ENCODE assay signal across 16 cellular contexts in the genomic region with DNA sequence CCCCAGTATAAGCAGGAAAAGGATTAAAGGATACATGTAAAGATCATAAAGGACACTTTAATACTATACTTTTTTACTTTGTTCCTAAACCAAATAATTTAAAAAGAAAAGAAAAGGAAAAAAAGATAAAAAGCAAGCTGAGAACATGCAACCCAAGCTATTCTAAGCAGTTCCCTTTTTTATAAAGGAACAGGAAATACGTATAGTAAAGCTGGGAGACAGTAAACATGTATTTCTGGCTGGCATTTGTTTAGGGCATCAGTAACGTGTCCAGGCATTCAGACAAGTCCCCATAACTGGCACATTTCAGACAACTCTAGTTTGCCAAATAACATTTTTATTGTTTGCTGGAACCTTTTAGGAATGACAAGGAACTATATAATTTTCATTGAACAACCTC. TPM values are rescaled to one million over a fixed set of nuclear protein-coding genes. Genes with fewer than 3 reads are reported as not detected.
"Had no signal": no experiment of that assay in that cellular context is flagged by ENCODE, and none has a peak within 500 bp of the region (broad histone marks: within the 10 kb centered on the region; RNA-seq: fewer than 3 reads in every experiment).

No MANE protein-coding gene starts in this region.

- H3K36me3 Mint-ChIP-seq: memory B cell; natural killer cell; stimulated activated effector memory CD8-positive, alpha-beta T cell treated with anti-CD3 and anti-CD28 coated beads, Interleukin-12 subunit alpha, Interleukin-12 subunit beta, amount 100 ng/mL, for 72 hours had no signal

- ATAC-seq: activated naive CD8-positive, alpha-beta T cell treated with anti-CD3 and anti-CD28 coated beads, Interleukin-2, amount 50 U/mL, for 24 hours; natural killer cell; stimulated activated effector memory CD8-positive, alpha-beta T cell treated with anti-CD3 and anti-CD28 coated beads, Interleukin-12 subunit alpha, Interleukin-12 subunit beta, amount 100 ng/mL, for 72 hours had no signal

- H3K27ac Mint-ChIP-seq: activated naive CD4-positive, alpha-beta T cell treated with anti-CD3 and anti-CD28 coated beads for 36 hours; activated naive CD8-positive, alpha-beta T cell treated with anti-CD3 and anti-CD28 coated beads, Interleukin-2, amount 50 U/mL, for 24 hours; activated T-helper 2 cell treated with anti-CD3 and anti-CD28 coated beads, Interferon-gamma antibody, Interleukin-2, Interleukin-4, amounts not matched to agents 10 μg/mL and 5 μg/mL and 100 μg/mL, durations not matched to agents 14 hours and 24 hours and 36 hours; memory B cell; natural killer cell; stimulated activated effector memory CD8-positive, alpha-beta T cell treated with anti-CD3 and anti-CD28 coated beads, Interleukin-12 subunit alpha, Interleukin-12 subunit beta, amount 100 ng/mL, for 72 hours had no signal

- H3K9me3 Mint-ChIP-seq: activated naive CD4-positive, alpha-beta T cell treated with anti-CD3 and anti-CD28 coated beads for 36 hours; activated naive CD8-positive, alpha-beta T cell treated with anti-CD3 and anti-CD28 coated beads, Interleukin-2, amount 50 U/mL, for 24 hours; activated T-helper 2 cell treated with anti-CD3 and anti-CD28 coated beads, Interferon-gamma antibody, Interleukin-2, Interleukin-4, amounts not matched to agents 10 μg/mL and 5 μg/mL and 100 μg/mL, durations not matched to agents 14 hours and 24 hours and 36 hours; memory B cell; natural killer cell; stimulated activated effector memory CD8-positive, alpha-beta T cell treated with anti-CD3 and anti-CD28 coated beads, Interleukin-12 subunit alpha, Interleukin-12 subunit beta, amount 100 ng/mL, for 72 hours had no signal

- H3K4me1 Mint-ChIP-seq: activated naive CD8-positive, alpha-beta T cell treated with anti-CD3 and anti-CD28 coated beads, Interleukin-2, amount 50 U/mL, for 24 hours; memory B cell; natural killer cell; stimulated activated effector memory CD8-positive, alpha-beta T cell treated with anti-CD3 and anti-CD28 coated beads, Interleukin-12 subunit alpha, Interleukin-12 subunit beta, amount 100 ng/mL, for 72 hours had no signal

- H3K27me3 Mint-ChIP-seq: activated naive CD8-positive, alpha-beta T cell treated with anti-CD3 and anti-CD28 coated beads, Interleukin-2, amount 50 U/mL, for 24 hours had no signal

- DNase-seq: activated CD4-positive, alpha-beta T cell treated with anti-CD3 and anti-CD28 coated beads for 1 hour; activated CD4-positive, alpha-beta T cell treated with anti-CD3 and anti-CD28 coated beads, Interleukin-2, amount 50 U/mL, for 48 hours; activated naive CD4-positive, alpha-beta T cell treated with anti-CD3 and anti-CD28 coated beads for 36 hours; activated naive CD8-positive, alpha-beta T cell treated with anti-CD3 and anti-CD28 coated beads, Interleukin-2, amount 50 U/mL, for 24 hours; cerebellar nuclear complex; effector memory CD4-positive, alpha-beta T cell; foreskin melanocyte; left ventricle myocardium inferior; natural killer cell had no signal

- H3K4me3 ChIP-seq: ascending aorta, breast epithelium, left ventricle myocardium inferior had no signal

- H3K4me3 Mint-ChIP-seq: activated naive CD4-positive, alpha-beta T cell treated with anti-CD3 and anti-CD28 coated beads for 36 hours; activated naive CD8-positive, alpha-beta T cell treated with anti-CD3 and anti-CD28 coated beads, Interleukin-2, amount 50 U/mL, for 24 hours; memory B cell; natural killer cell; stimulated activated effector memory CD8-positive, alpha-beta T cell treated with anti-CD3 and anti-CD28 coated beads, Interleukin-12 subunit alpha, Interleukin-12 subunit beta, amount 100 ng/mL, for 72 hours had no signal

RNA-seq across cellular contexts. Expression of a gene that starts 24.9 kb away (rescaled TPM):
- total RNA-seq: ascending aorta, kidney epithelial cell had no signal

RNA-seq across cellular contexts. Expression of a gene that starts 33.1 kb away (rescaled TPM):
- total RNA-seq: activated naive CD4-positive, alpha-beta T cell treated with anti-CD3 and anti-CD28 coated beads for 36 hours; activated T-helper 2 cell treated with anti-CD3 and anti-CD28 coated beads, Interferon-gamma antibody, Interleukin-2, Interleukin-4, amounts not matched to agents 10 μg/mL and 5 μg/mL and 100 μg/mL, durations not matched to agents 14 hours and 24 hours and 36 hours; ascending aorta; kidney epithelial cell; renal cortical epithelial cell had no signal

RNA-seq across cellular contexts. Expression of a gene that starts 36.4 kb away (rescaled TPM):
- total RNA-seq: activated naive CD4-positive, alpha-beta T cell treated with anti-CD3 and anti-CD28 coated beads for 36 hours had no signal
